ENCODE assay signal across 8 cellular contexts in genomic region chr12:32533971-32534590, GRCh38.
DNase-seq lines count a peak whose midpoint lies in the region; ATAC-seq and TF ChIP-seq lines count a peak whose summit lies in the region.

No MANE protein-coding gene starts in this region.

- H3K36me3 ChIP-seq in adrenal gland (replicated peaks in 1 of 2), result no peaks in the 10 kb centered on the region

- H3K27ac ChIP-seq in adrenal gland (peak overlapping the region; percentile 2 to 76 (median 70)), skin epidermis (peak overlapping the region in 19 of 21 experiments; percentile 4 to 84 (median 60))

- ATAC-seq in GM19025 (IDR thresholded peaks at IDR 0.05; ENCODE audit: low read depth, unreplicated experiment) (peak; percentile 59), GM18870 (IDR thresholded peaks at IDR 0.05; ENCODE audit: unreplicated experiment) (no peak)

- DNase-seq in AG20443 (ENCODE audit: low spot score) (peak; percentile 79), HT1080 (ENCODE audit: low read depth) (peak; percentile 52), adrenal gland (peak; percentile 53 to 79 (median 70)), iPS-NIHi11 (ENCODE audit: low spot score) (peak; percentile 60)
- DNase-seq in activated CD4-positive, alpha-beta T cell treated with anti-CD3 and anti-CD28 coated beads, Interleukin-2, amount 50 U/mL, for 4 hours, result no peak

- intact Hi-C loops in adrenal gland (cut with DNase I), result no loop called here

- WGBS in adrenal gland, 4 donors, result 2 to 5% (median 3%) methylated on average over 6 of the region's 6 CpGs

- H3K4me3 ChIP-seq in adrenal gland (peak overlapping the region in 2 of 4 donors; percentile 15 to 54), skin epidermis (peak overlapping the region; percentile 10 to 35 (median 23))

- no peaks in the 10 kb centered on the region for H3K27me3 ChIP-seq in adrenal gland

- H3K4me1 ChIP-seq in adrenal gland (replicated peaks in 1 of 2), result peaks cover 0 to 37% of the 10 kb centered on the region in 2 donors

- no peaks in the 10 kb centered on the region for H3K9me3 ChIP-seq in adrenal gland (replicated peaks in 1 of 3)

- no peak for TF ChIP-seq CTCF in adrenal gland (IDR thresholded peaks at IDR 0.05)

- peak in 1 of 2 donors; percentile 72 for TF ChIP-seq POLR2A in adrenal gland (IDR thresholded peaks at IDR 0.05)

Comparison
In these comparisons a context has a peak if more than half of its experiments do, and no peak if none do; other contexts are left out.
1. DNase-seq: peak in AG20443 (single experiment), HT1080 (single experiment), adrenal gland (7 of 7) and iPS-NIHi11 (single experiment); none in activated CD4-positive, alpha-beta T cell treated with anti-CD3 and anti-CD28 coated beads, Interleukin-2, amount 50 U/mL, for 4 hours (0 of 2).